ENCODE assay signal across 8 cellular contexts in genomic region chr16:30183236-30183960, GRCh38. TPM values are rescaled to one million over a fixed set of nuclear protein-coding genes. Genes with fewer than 3 reads are reported as not detected.
DNase-seq lines count a peak whose midpoint lies in the region; ATAC-seq, FAIRE-seq and TF ChIP-seq lines count a peak whose summit lies in the region.

Gene CORO1A (plus strand): TSS chr16:30183602. CDS start chr16:30185210, 1,608 bp downstream.

- H3K9me3 ChIP-seq in lower lobe of right lung = no peaks in the 10 kb centered on the region

- ATAC-seq in HG03108 (IDR thresholded peaks at IDR 0.05; ENCODE audit: unreplicated experiment) = peak; percentile 46
- peak; percentile 77 to 85 for ATAC-seq in lower lobe of right lung

- H3K36me3 ChIP-seq in lower lobe of right lung = peaks cover 10% of the 10 kb centered on the region

- FAIRE-seq in GM18507 (lab: Jason Lieb, UNC) = peak; percentile 67

- H3K27ac ChIP-seq in 22Rv1 = peak within 1 kb of the TSS; percentile 54
- H3K27ac ChIP-seq in dorsolateral prefrontal cortex = peak within 1 kb of the TSS in 57 of 59 donors; percentile 9 to 91 (median 78)
- H3K27ac ChIP-seq in lower lobe of right lung = peak within 1 kb of the TSS; percentile 78

- H3K4me3 ChIP-seq in dorsolateral prefrontal cortex (peak within 1 kb of the TSS; percentile 47 to 78 (median 66)), lower lobe of right lung (peak within 1 kb of the TSS; percentile 69)

- TF ChIP-seq CTCF in 22Rv1 (IDR thresholded peaks at IDR 0.05) = no peak
- peak in 4 of 56 donors; percentile 6 to 27 (median 18) for TF ChIP-seq CTCF in dorsolateral prefrontal cortex (IDR thresholded peaks at IDR 0.05 in 54 of 56, conservative IDR thresholded peaks at IDR 0.05 in 2 of 56; ENCODE audit: low read depth in 1 of 56, partially characterized antibody in 56 of 56)
- no peak for TF ChIP-seq CTCF in lower lobe of right lung (IDR thresholded peaks at IDR 0.05)

- peaks cover 20% of the 10 kb centered on the region for H3K4me1 ChIP-seq in lower lobe of right lung

- peak; percentile 63 for DNase-seq in GM18507 (ENCODE audit: extremely low spot score, insufficient read length, low read depth)
- peak; percentile 86 for DNase-seq in NCI-H510A treated with DMSO at 0.1 percent for 48 hours (lab: John Stamatoyannopoulos, UW)
- DNase-seq in activated CD4-positive, alpha-beta T cell treated with anti-CD3 and anti-CD28 coated beads, Interleukin-2, amount 50 U/mL, for 1 hour = peak; percentile 80
- peak; percentile 70 to 94 (median 90) for DNase-seq in dorsolateral prefrontal cortex
- DNase-seq in lower lobe of right lung = peak; percentile 91
- DNase-seq in stimulated activated CD4-positive, alpha-beta T cell treated with anti-CD3 and anti-CD28 coated beads, Interleukin-4, amount 100 ng/mL, for 48 hours (ENCODE audit: low read depth in 2 of 2) = peak; percentile 81 to 83

- intact Hi-C loops in dorsolateral prefrontal cortex (cut with DNase I) (loop anchor here in 1 of 2 donors (5.0 kb wide), 1 partner anchor 91 kb away; the partner anchor contains the start of gene TBX6), lower lobe of right lung (cut with DNase I) (no loop called here)

- H3K27me3 ChIP-seq in dorsolateral prefrontal cortex = no peaks in the 10 kb centered on the region
- no peaks in the 10 kb centered on the region for H3K27me3 ChIP-seq in lower lobe of right lung (ENCODE audit: low read depth)

RNA-seq across cellular contexts. Expression of gene CORO1A, which starts in this region (rescaled TPM):
- total RNA-seq in dorsolateral prefrontal cortex (100 to 1,000 TPM in 1 of 120 experiments, 10 to 100 TPM in 119; 34.2 to 114 (median 60.7) TPM), lower lobe of right lung (76.3 TPM)

Comparison
In these comparisons a context has a peak if more than half of its experiments do, and no peak if none do; other contexts are left out.
1. Peak in every context shown above with its lines: DNase-seq, ATAC-seq, H3K4me3 ChIP-seq and H3K27ac ChIP-seq.